Comparison of ENCODE assay signal across 19 cellular contexts in genomic region chr5:32498484-32498883, GRCh38.
"Had no signal": no experiment of that assay in that cellular context is flagged by ENCODE, and none has a peak within 500 bp of the region (broad histone marks: within the 10 kb centered on the region; RNA-seq: fewer than 3 reads in every experiment).

No MANE protein-coding gene starts in this region.

- H3K27me3 ChIP-seq: ascending aorta, esophagus muscularis mucosa, thyroid gland had no signal

- H3K27ac ChIP-seq: ascending aorta, esophagus muscularis mucosa, thyroid gland had no signal

- H3K9me3 ChIP-seq: ascending aorta, esophagus muscularis mucosa, thyroid gland had no signal

- H3K4me1 ChIP-seq: ascending aorta, esophagus muscularis mucosa, thyroid gland had no signal

- DNase-seq: activated CD4-positive, alpha-beta T cell treated with anti-CD3 and anti-CD28 coated beads for 1 hour; activated CD4-positive, alpha-beta T cell treated with anti-CD3 and anti-CD28 coated beads, Interleukin-2, amount 50 U/mL, for 48 hours; activated CD8-positive, alpha-beta memory T cell treated with anti-CD3 and anti-CD28 coated beads, Interleukin-2, amount 10 ng/mL, durations not matched to agents 7 days and 5 days; activated gamma-delta T cell treated with Interleukin-2 at 50 U/mL for 16 hours; activated naive CD8-positive, alpha-beta T cell treated with anti-CD3 and anti-CD28 coated beads, Interleukin-2, amount 10 ng/mL, durations not matched to agents 7 days and 5 days; activated T-cell treated with anti-CD3 and anti-CD28 coated beads, Interleukin-2, amount 50 U/mL, for 4 hours; foreskin fibroblast; left cardiac atrium; natural killer cell; nucleus accumbens; right cardiac atrium; small intestine; thyroid gland had no signal

- FAIRE-seq: bronchial epithelial cell, endometrium, small intestine, TTC549 had no signal

- ATAC-seq: activated CD8-positive, alpha-beta memory T cell treated with anti-CD3 and anti-CD28 coated beads, Interleukin-2, amount 10 ng/mL, durations not matched to agents 7 days and 5 days; left cardiac atrium; right cardiac atrium had no signal

- H3K4me3 ChIP-seq: ascending aorta, esophagus muscularis mucosa, lung, thyroid gland had no signal

- H3K36me3 ChIP-seq: ascending aorta, esophagus muscularis mucosa, thyroid gland had no signal
